3 cellular contexts compared by ENCODE assay signal in the genomic region with DNA sequence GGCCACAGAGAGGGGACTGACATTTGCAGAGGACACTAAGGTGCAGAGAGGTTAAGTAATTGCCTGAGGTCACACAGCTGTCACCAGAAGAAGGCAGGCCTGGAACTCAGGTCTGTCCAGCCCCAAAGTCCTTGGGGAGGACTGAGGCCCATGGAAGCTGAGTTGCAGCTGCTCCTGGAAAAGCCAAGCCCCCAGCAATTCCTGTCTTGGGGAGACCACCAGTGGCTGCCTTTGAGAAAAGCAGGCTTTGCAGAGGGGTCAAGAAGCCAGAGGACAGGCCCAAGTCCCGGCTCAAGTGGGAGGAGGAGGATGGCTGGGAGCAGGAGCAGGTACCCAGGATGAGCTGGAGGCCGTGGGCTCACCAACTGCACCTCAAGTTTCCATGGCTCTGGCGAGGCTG.
A peak's percentile ranks its signal among the peaks of the same experiment; 100 is the strongest.
TF ChIP-seq lines count a peak whose summit lies in the region.

No MANE protein-coding gene starts in this region.

TF ChIP-seq in HepG2, 621 proteins besides CTCF, POLR2A, EP300 and RAD21:
- no peak for TF ChIP-seq ADNP (CRISPR knock-in tag; IDR thresholded peaks at IDR 0.05)
- peak; percentile 64 for TF ChIP-seq ZNF768 (CRISPR knock-in tag; IDR thresholded peaks at IDR 0.05)

TF ChIP-seq in H1, 55 proteins besides CTCF, POLR2A, EP300 and RAD21:
- TF ChIP-seq CTBP2 (IDR thresholded peaks at IDR 0.05; ENCODE audit: borderline replicate concordance, insufficient read depth, insufficient read length, low read length), result no peak
- TF ChIP-seq JUND (IDR thresholded peaks at IDR 0.05; ENCODE audit: low read length), result no peak
- TF ChIP-seq RNF2 (IDR thresholded peaks at IDR 0.05; ENCODE audit: borderline replicate concordance, low read depth, low read length, missing control alignments, poor library complexity, severe bottlenecking), result no peak
- no peak for TF ChIP-seq MAFK (IDR thresholded peaks at IDR 0.05; ENCODE audit: low read depth, low read length)
- TF ChIP-seq PHF8 (conservative IDR thresholded peaks at IDR 0.05; ENCODE audit: low read depth, low read length), result no peak
- no peak for TF ChIP-seq SP4 (IDR thresholded peaks at IDR 0.05; ENCODE audit: low read length)
- TF ChIP-seq RXRA (IDR thresholded peaks at IDR 0.05; ENCODE audit: insufficient read depth, low read depth, low read length), result no peak
- TF ChIP-seq FOSL1 (IDR thresholded peaks at IDR 0.05; ENCODE audit: insufficient read depth, low read depth, low read length), result no peak
- TF ChIP-seq, protein P1, sequence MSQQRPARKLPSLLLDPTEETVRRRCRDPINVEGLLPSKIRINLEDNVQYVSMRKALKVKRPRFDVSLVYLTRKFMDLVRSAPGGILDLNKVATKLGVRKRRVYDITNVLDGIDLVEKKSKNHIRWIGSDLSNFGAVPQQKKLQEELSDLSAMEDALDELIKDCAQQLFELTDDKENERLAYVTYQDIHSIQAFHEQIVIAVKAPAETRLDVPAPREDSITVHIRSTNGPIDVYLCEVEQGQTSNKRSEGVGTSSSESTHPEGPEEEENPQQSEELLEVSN (IDR thresholded peaks at IDR 0.05), result no peak
- TF ChIP-seq SRF (IDR thresholded peaks at IDR 0.05; ENCODE audit: low read depth, low read length), result no peak
- no peak for TF ChIP-seq TBP (IDR thresholded peaks at IDR 0.05; ENCODE audit: low read depth, low read length)
- TF ChIP-seq, protein P2, sequence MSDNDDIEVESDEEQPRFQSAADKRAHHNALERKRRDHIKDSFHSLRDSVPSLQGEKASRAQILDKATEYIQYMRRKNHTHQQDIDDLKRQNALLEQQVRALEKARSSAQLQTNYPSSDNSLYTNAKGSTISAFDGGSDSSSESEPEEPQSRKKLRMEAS (IDR thresholded peaks at IDR 0.05), result no peak
- TF ChIP-seq CBX5 (IDR thresholded peaks at IDR 0.05; ENCODE audit: low read depth, low read length), result no peak
- TF ChIP-seq TEAD4 (IDR thresholded peaks at IDR 0.05; ENCODE audit: low read depth, low read length), result no peak
- TF ChIP-seq RFX5 (IDR thresholded peaks at IDR 0.05; ENCODE audit: borderline replicate concordance, low read depth, low read length), result no peak
- TF ChIP-seq, protein P3, sequence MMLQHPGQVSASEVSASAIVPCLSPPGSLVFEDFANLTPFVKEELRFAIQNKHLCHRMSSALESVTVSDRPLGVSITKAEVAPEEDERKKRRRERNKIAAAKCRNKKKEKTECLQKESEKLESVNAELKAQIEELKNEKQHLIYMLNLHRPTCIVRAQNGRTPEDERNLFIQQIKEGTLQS (IDR thresholded peaks at IDR 0.05; ENCODE audit: insufficient read depth, low read depth, low read length), result no peak
- no peak for TF ChIP-seq SAP30 (IDR thresholded peaks at IDR 0.05; ENCODE audit: insufficient read depth, insufficient replicate concordance, low read length)
- TF ChIP-seq POU5F1 (IDR thresholded peaks at IDR 0.05; ENCODE audit: low read depth, low read length), result no peak
- TF ChIP-seq SIX5 (IDR thresholded peaks at IDR 0.05; ENCODE audit: low read depth, low read length), result no peak

TF ChIP-seq in neural cell, 6 proteins besides CTCF, POLR2A, EP300 and RAD21:
- TF ChIP-seq POLR2AphosphoS5 (IDR thresholded peaks at IDR 0.05), result no peak
- TF ChIP-seq TAF1 (IDR thresholded peaks at IDR 0.05; ENCODE audit: low read depth), result no peak
- no peak for TF ChIP-seq MXI1 (conservative IDR thresholded peaks at IDR 0.05; ENCODE audit: poor library complexity, severe bottlenecking)
- TF ChIP-seq, protein P4, sequence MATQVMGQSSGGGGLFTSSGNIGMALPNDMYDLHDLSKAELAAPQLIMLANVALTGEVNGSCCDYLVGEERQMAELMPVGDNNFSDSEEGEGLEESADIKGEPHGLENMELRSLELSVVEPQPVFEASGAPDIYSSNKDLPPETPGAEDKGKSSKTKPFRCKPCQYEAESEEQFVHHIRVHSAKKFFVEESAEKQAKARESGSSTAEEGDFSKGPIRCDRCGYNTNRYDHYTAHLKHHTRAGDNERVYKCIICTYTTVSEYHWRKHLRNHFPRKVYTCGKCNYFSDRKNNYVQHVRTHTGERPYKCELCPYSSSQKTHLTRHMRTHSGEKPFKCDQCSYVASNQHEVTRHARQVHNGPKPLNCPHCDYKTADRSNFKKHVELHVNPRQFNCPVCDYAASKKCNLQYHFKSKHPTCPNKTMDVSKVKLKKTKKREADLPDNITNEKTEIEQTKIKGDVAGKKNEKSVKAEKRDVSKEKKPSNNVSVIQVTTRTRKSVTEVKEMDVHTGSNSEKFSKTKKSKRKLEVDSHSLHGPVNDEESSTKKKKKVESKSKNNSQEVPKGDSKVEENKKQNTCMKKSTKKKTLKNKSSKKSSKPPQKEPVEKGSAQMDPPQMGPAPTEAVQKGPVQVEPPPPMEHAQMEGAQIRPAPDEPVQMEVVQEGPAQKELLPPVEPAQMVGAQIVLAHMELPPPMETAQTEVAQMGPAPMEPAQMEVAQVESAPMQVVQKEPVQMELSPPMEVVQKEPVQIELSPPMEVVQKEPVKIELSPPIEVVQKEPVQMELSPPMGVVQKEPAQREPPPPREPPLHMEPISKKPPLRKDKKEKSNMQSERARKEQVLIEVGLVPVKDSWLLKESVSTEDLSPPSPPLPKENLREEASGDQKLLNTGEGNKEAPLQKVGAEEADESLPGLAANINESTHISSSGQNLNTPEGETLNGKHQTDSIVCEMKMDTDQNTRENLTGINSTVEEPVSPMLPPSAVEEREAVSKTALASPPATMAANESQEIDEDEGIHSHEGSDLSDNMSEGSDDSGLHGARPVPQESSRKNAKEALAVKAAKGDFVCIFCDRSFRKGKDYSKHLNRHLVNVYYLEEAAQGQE (IDR thresholded peaks at IDR 0.05; ENCODE audit: borderline replicate concordance), result no peak
- no peak for TF ChIP-seq EZH2 (IDR thresholded peaks at IDR 0.05; ENCODE audit: borderline replicate concordance, insufficient read depth, low read length, poor library complexity, severe bottlenecking)
- TF ChIP-seq SMC3 (conservative IDR thresholded peaks at IDR 0.05; ENCODE audit: poor library complexity), result peak; percentile 58
